In genomic region chr4:55491486-55491885, GRCh38 we compare ENCODE assay signal across 17 cellular contexts.
"Had no signal": no experiment of that assay in that cellular context is flagged by ENCODE, and none has a peak within 500 bp of the region (broad histone marks: within the 10 kb centered on the region; RNA-seq: fewer than 3 reads in every experiment).

No MANE protein-coding gene starts in this region.

- DNase-seq: activated CD4-positive, alpha-beta T cell treated with anti-CD3 and anti-CD28 coated beads for 4 hours; activated CD8-positive, alpha-beta memory T cell treated with anti-CD3 and anti-CD28 coated beads, Interleukin-2, amount 50 U/mL, for 4 hours; activated CD8-positive, alpha-beta T cell treated with anti-CD3 and anti-CD28 coated beads for 36 hours; activated naive CD8-positive, alpha-beta T cell treated with anti-CD3 and anti-CD28 coated beads, Interleukin-2, amount 50 U/mL, for 24 hours; activated T-cell treated with anti-CD3 and anti-CD28 coated beads, Interleukin-2, amount 50 U/mL, for 72 hours; central memory CD4-positive, alpha-beta T cell; cortex of kidney; effector CD8-positive, alpha-beta T cell; gastrocnemius medialis; left ventricle myocardium inferior; mesendoderm; sigmoid colon; stimulated activated CD4-positive, alpha-beta T cell treated with anti-CD3 and anti-CD28 coated beads, Interleukin-12 subunit alpha, Interleukin-12 subunit beta, amount 100 ng/mL, for 4 hours; stimulated activated naive CD4-positive, alpha-beta T cell; substantia nigra; transverse colon had no signal

- H3K27me3 Mint-ChIP-seq: activated CD8-positive, alpha-beta T cell treated with anti-CD3 and anti-CD28 coated beads for 36 hours; activated naive CD8-positive, alpha-beta T cell treated with anti-CD3 and anti-CD28 coated beads, Interleukin-2, amount 50 U/mL, for 24 hours had no signal

- H3K4me1 Mint-ChIP-seq: activated naive CD8-positive, alpha-beta T cell treated with anti-CD3 and anti-CD28 coated beads, Interleukin-2, amount 50 U/mL, for 24 hours had no signal

- H3K9me3 Mint-ChIP-seq: activated CD8-positive, alpha-beta T cell treated with anti-CD3 and anti-CD28 coated beads for 36 hours; activated T-cell treated with anti-CD3 and anti-CD28 coated beads, Interleukin-2, amount 50 U/mL, for 72 hours had no signal

- FAIRE-seq: keratinocyte had no signal

- H3K27ac Mint-ChIP-seq: activated CD8-positive, alpha-beta T cell treated with anti-CD3 and anti-CD28 coated beads for 36 hours; activated naive CD8-positive, alpha-beta T cell treated with anti-CD3 and anti-CD28 coated beads, Interleukin-2, amount 50 U/mL, for 24 hours; activated T-cell treated with anti-CD3 and anti-CD28 coated beads, Interleukin-2, amount 50 U/mL, for 72 hours had no signal

- H3K4me3 Mint-ChIP-seq: activated CD8-positive, alpha-beta T cell treated with anti-CD3 and anti-CD28 coated beads for 36 hours; activated naive CD8-positive, alpha-beta T cell treated with anti-CD3 and anti-CD28 coated beads, Interleukin-2, amount 50 U/mL, for 24 hours; activated T-cell treated with anti-CD3 and anti-CD28 coated beads, Interleukin-2, amount 50 U/mL, for 72 hours had no signal
